10 cellular contexts compared by ENCODE assay signal in genomic region chrX:37796805-37797204, GRCh38. TPM values are rescaled to one million over a fixed set of nuclear protein-coding genes. Genes with fewer than 3 reads are reported as not detected.
DNase-seq lines count a peak whose midpoint lies in the region; ATAC-seq and TF ChIP-seq lines count a peak whose summit lies in the region.
"Had no signal": no experiment of that assay in that cellular context is flagged by ENCODE, and none has a peak within 500 bp of the region (broad histone marks: within the 10 kb centered on the region; RNA-seq: fewer than 3 reads in every experiment).

No MANE protein-coding gene starts in this region.

- no peaks in the 10 kb centered on the region for H3K9me2 ChIP-seq in OCI-LY1 (ENCODE audit: low read depth, low read length)

- H3K9ac ChIP-seq in OCI-LY1 (ENCODE audit: low read length) (no peak overlapping the region), mesendoderm (ENCODE audit: low read length) (no peak overlapping the region)

- H3K27me3 ChIP-seq in OCI-LY1 (ENCODE audit: insufficient read depth, low read length), result no peaks in the 10 kb centered on the region
- no peaks in the 10 kb centered on the region for H3K27me3 ChIP-seq in mesendoderm (ENCODE audit: insufficient read depth, low read length, poor library complexity)
- no peaks in the 10 kb centered on the region for H3K27me3 ChIP-seq in MG63
- no peaks in the 10 kb centered on the region for H3K27me3 ChIP-seq in tibial nerve

- TF ChIP-seq POLR2A in tibial nerve (IDR thresholded peaks at IDR 0.05), result no peak

- H3K4me2 ChIP-seq in OCI-LY1 (ENCODE audit: low read length) (no peak overlapping the region), mesendoderm (ENCODE audit: low read length) (no peak overlapping the region)

- no peak overlapping the region for H2AFZ ChIP-seq in OCI-LY1 (ENCODE audit: low read length)

- no peak overlapping the region for H4K8ac ChIP-seq in mesendoderm (ENCODE audit: low read depth, low read length)

- no peak for TF ChIP-seq CTCF in OCI-LY1 (IDR thresholded peaks at IDR 0.05; ENCODE audit: low read length)
- TF ChIP-seq CTCF in tibial nerve (IDR thresholded peaks at IDR 0.05), result no peak

- H3K4me1 ChIP-seq in OCI-LY1 (ENCODE audit: insufficient read depth, low read length, severe bottlenecking) (peaks cover 32% of the 10 kb centered on the region), mesendoderm (ENCODE audit: control insufficient read depth, low read depth, low read length) (no peaks in the 10 kb centered on the region), tibial nerve (no peaks in the 10 kb centered on the region)

- H4K5ac ChIP-seq in mesendoderm (ENCODE audit: low read length), result no peak overlapping the region

- H3F3A ChIP-seq in OCI-LY1 (ENCODE audit: insufficient read depth, low read length), result no peaks in the 10 kb centered on the region

- H2BK120ac ChIP-seq in mesendoderm (ENCODE audit: low read depth, low read length), result no peak overlapping the region

- no peak overlapping the region for H3K23ac ChIP-seq in mesendoderm (ENCODE audit: low read length)

- ATAC-seq in GM18861 (IDR thresholded peaks at IDR 0.05; ENCODE audit: unreplicated experiment), result peak; percentile 85
- ATAC-seq in HG02852 (IDR thresholded peaks at IDR 0.05; ENCODE audit: unreplicated experiment), result peak; percentile 75

- no peak overlapping the region for H2BK5ac ChIP-seq in mesendoderm (ENCODE audit: low read length)

- H3K9me3 ChIP-seq in OCI-LY1 (ENCODE audit: low read length) (no peaks in the 10 kb centered on the region), MG63 (no peaks in the 10 kb centered on the region), tibial nerve (no peaks in the 10 kb centered on the region)

- peak overlapping the region; percentile 50 for H3K27ac ChIP-seq in OCI-LY1 (ENCODE audit: low read depth, low read length, poor library complexity, severe bottlenecking)
- no peak overlapping the region for H3K27ac ChIP-seq in mesendoderm (ENCODE audit: low read depth, low read length)
- H3K27ac ChIP-seq in tibial nerve, result no peak overlapping the region

- no peak overlapping the region for H3K56ac ChIP-seq in mesendoderm (ENCODE audit: low read length)

- H3K4ac ChIP-seq in mesendoderm (ENCODE audit: low read depth, low read length), result no peak overlapping the region

- peak in 1 of 2 donors; percentile 20 for TF ChIP-seq EP300 in tibial nerve (IDR thresholded peaks at IDR 0.05)

- no peaks in the 10 kb centered on the region for H4K20me1 ChIP-seq in OCI-LY1 (ENCODE audit: insufficient read depth, low read length)

- H3K36me3 ChIP-seq in OCI-LY1 (ENCODE audit: insufficient read depth, low read length), result no peaks in the 10 kb centered on the region
- H3K36me3 ChIP-seq in mesendoderm (ENCODE audit: control insufficient read depth, insufficient read depth, low read length), result no peaks in the 10 kb centered on the region
- no peaks in the 10 kb centered on the region for H3K36me3 ChIP-seq in MG63
- no peaks in the 10 kb centered on the region for H3K36me3 ChIP-seq in tibial nerve

- H3K4me3 ChIP-seq in OCI-LY1 (ENCODE audit: low read depth, low read length, poor library complexity, severe bottlenecking) (no peak overlapping the region), mesendoderm (ENCODE audit: low read length) (no peak overlapping the region), MG63 (no peak overlapping the region), tibial nerve (no peak overlapping the region)

- no peak overlapping the region for H3K18ac ChIP-seq in mesendoderm (ENCODE audit: low read length)

- no peaks in the 10 kb centered on the region for H3K79me1 ChIP-seq in mesendoderm (ENCODE audit: low read length)

- DNase-seq in mesendoderm (peak; percentile 32), occipital lobe (lab: John Stamatoyannopoulos, UW) (no peak), activated gamma-delta T cell treated with Interleukin-2 at 50 U/mL for 16 hours (no peak), MG63 (no peak), tibial nerve (ENCODE audit: low spot score in 2 of 2) (no peak)

- H2BK15ac ChIP-seq in mesendoderm (replicated peaks; ENCODE audit: low read depth), result no peak overlapping the region

- H3K79me2 ChIP-seq in OCI-LY1 (ENCODE audit: insufficient read depth, low read length) (no peaks in the 10 kb centered on the region), mesendoderm (ENCODE audit: control insufficient read depth, insufficient read depth, low read length) (no peaks in the 10 kb centered on the region)

- H2AK5ac ChIP-seq in mesendoderm (ENCODE audit: low read length), result no peak overlapping the region

RNA-seq across cellular contexts. Expression of gene CYBB, which starts 16.9 kb away (rescaled TPM):
- polyA plus RNA-seq in mesendoderm (2013, experiment 1 of 2), result 0.08 TPM
- polyA plus RNA-seq in mesendoderm (2013, experiment 2 of 2), result 0.06 TPM
- total RNA-seq in occipital lobe, result 16.4 TPM
- total RNA-seq in MG63 (2014; rRNA removed; shearing (Covaris generic); ENCODE audit: low replicate concordance), result 0.20 TPM in 1 of 2 replicates, not detected in the other
- 10 to 100 TPM; 19.5 to 26.0 (median 21.8) TPM for total RNA-seq in tibial nerve
- total RNA-seq: bronchial epithelial cell, RPMI7951 had no signal

RNA-seq across cellular contexts. Expression of gene DYNLT3, which starts 50.6 kb away (rescaled TPM):
- polyA plus RNA-seq in mesendoderm (2013, experiment 1 of 2), result 6.2 TPM
- polyA plus RNA-seq in mesendoderm (2013, experiment 2 of 2), result 5.9 TPM
- 27.6 TPM for total RNA-seq in occipital lobe
- 22.4 and 34.2 TPM in 2 replicates for total RNA-seq in MG63 (2014; rRNA removed; shearing (Covaris generic); ENCODE audit: low replicate concordance)
- 10 to 100 TPM; 26.9 to 36.3 (median 30.7) TPM for total RNA-seq in tibial nerve

Comparison
In these comparisons a context has a peak if more than half of its experiments do, and no peak if none do; other contexts are left out.
1. RNA of gene CYBB, which starts 16.9 kb away (total RNA-seq): 19.5 to 26.0 TPM in tibial nerve and 16.4 TPM in occipital lobe (single experiment); 0.20 TPM in MG63; every median in the first group is over 10 times any median in the second.